ENCODE assay signal across 20 cellular contexts in genomic region chr1:22702255-22702654, GRCh38. TPM values are rescaled to one million over a fixed set of nuclear protein-coding genes. Genes with fewer than 3 reads are reported as not detected.
"Had no signal": no experiment of that assay in that cellular context is flagged by ENCODE, and none has a peak within 500 bp of the region (broad histone marks: within the 10 kb centered on the region; RNA-seq: fewer than 3 reads in every experiment).

No MANE protein-coding gene starts in this region.

- H3K9me3 Mint-ChIP-seq: activated CD8-positive, alpha-beta T cell treated with anti-CD3 and anti-CD28 coated beads for 36 hours; activated naive CD4-positive, alpha-beta T cell treated with anti-CD3 and anti-CD28 coated beads, Interleukin-2, amount 10 ng/mL, durations not matched to agents 7 days and 5 days; activated naive CD8-positive, alpha-beta T cell treated with anti-CD3 and anti-CD28 coated beads, Interleukin-2, amount 50 U/mL, for 24 hours; nephron; stimulated activated naive CD8-positive, alpha-beta T cell treated with anti-CD3 and anti-CD28 coated beads, Interleukin-15, Interleukin-2, amounts not matched to agents 100 ng/mL and 50 ng/mL, for 24 hours had no signal

- H3K4me1 Mint-ChIP-seq: activated naive CD4-positive, alpha-beta T cell treated with anti-CD3 and anti-CD28 coated beads, Interleukin-2, amount 10 ng/mL, durations not matched to agents 7 days and 5 days; activated naive CD8-positive, alpha-beta T cell treated with anti-CD3 and anti-CD28 coated beads, Interleukin-2, amount 50 U/mL, for 24 hours; nephron had no signal

- H3K36me3 ChIP-seq: tibial nerve, vagina had no signal

- ATAC-seq: activated CD8-positive, alpha-beta T cell treated with anti-CD3 and anti-CD28 coated beads for 36 hours; activated naive CD8-positive, alpha-beta T cell treated with anti-CD3 and anti-CD28 coated beads, Interleukin-2, amount 50 U/mL, for 24 hours; left ventricle myocardium superior had no signal

- H3K27ac Mint-ChIP-seq: activated CD8-positive, alpha-beta T cell treated with anti-CD3 and anti-CD28 coated beads for 36 hours; activated naive CD4-positive, alpha-beta T cell treated with anti-CD3 and anti-CD28 coated beads, Interleukin-2, amount 10 ng/mL, durations not matched to agents 7 days and 5 days; activated naive CD8-positive, alpha-beta T cell treated with anti-CD3 and anti-CD28 coated beads, Interleukin-2, amount 50 U/mL, for 24 hours; nephron; progenitor cell of endocrine pancreas; stimulated activated naive CD8-positive, alpha-beta T cell treated with anti-CD3 and anti-CD28 coated beads, Interleukin-15, Interleukin-2, amounts not matched to agents 100 ng/mL and 50 ng/mL, for 24 hours had no signal

- H3K27ac ChIP-seq: dorsolateral prefrontal cortex, tibial nerve, vagina had no signal

- DNase-seq: activated CD4-positive, alpha-beta T cell treated with anti-CD3 and anti-CD28 coated beads for 48 hours; activated CD4-positive, CD25-positive, alpha-beta regulatory T cell; activated CD8-positive, alpha-beta T cell treated with anti-CD3 and anti-CD28 coated beads for 36 hours; activated naive CD4-positive, alpha-beta T cell treated with anti-CD3 and anti-CD28 coated beads, Interleukin-2, amount 10 ng/mL, durations not matched to agents 7 days and 5 days; activated naive CD8-positive, alpha-beta T cell treated with anti-CD3 and anti-CD28 coated beads, Interleukin-2, amount 50 U/mL, for 24 hours; activated T-cell treated with anti-CD3 and anti-CD28 coated beads, Interleukin-2, amount 50 U/mL, for 1 hour; anterior cingulate cortex; caudate nucleus; dorsolateral prefrontal cortex; head of caudate nucleus; kidney; left ventricle myocardium superior; T1000 had no signal

- H3K4me3 Mint-ChIP-seq: activated CD8-positive, alpha-beta T cell treated with anti-CD3 and anti-CD28 coated beads for 36 hours; activated naive CD4-positive, alpha-beta T cell treated with anti-CD3 and anti-CD28 coated beads, Interleukin-2, amount 10 ng/mL, durations not matched to agents 7 days and 5 days; activated naive CD8-positive, alpha-beta T cell treated with anti-CD3 and anti-CD28 coated beads, Interleukin-2, amount 50 U/mL, for 24 hours; brain; nephron; stimulated activated naive CD8-positive, alpha-beta T cell treated with anti-CD3 and anti-CD28 coated beads, Interleukin-15, Interleukin-2, amounts not matched to agents 100 ng/mL and 50 ng/mL, for 24 hours had no signal

- H3K36me3 Mint-ChIP-seq: activated naive CD4-positive, alpha-beta T cell treated with anti-CD3 and anti-CD28 coated beads, Interleukin-2, amount 10 ng/mL, durations not matched to agents 7 days and 5 days; brain had no signal

- H3K27me3 Mint-ChIP-seq: brain had no signal

- H3K9me3 ChIP-seq: tibial nerve, vagina had no signal

- H3K4me1 ChIP-seq: tibial nerve, vagina had no signal

- H3K27me3 ChIP-seq: dorsolateral prefrontal cortex, tibial nerve, vagina had no signal

- H3K4me3 ChIP-seq: dorsolateral prefrontal cortex, tibial nerve, vagina had no signal

RNA-seq across cellular contexts. Expression of gene EPHB2, which starts 8.4 kb away (rescaled TPM):
- total RNA-seq: T-helper 1 cell treated with Interleukin-12 subunit alpha and Interleukin-12 subunit beta and Interleukin-4 antibody, amounts not matched to agents 30 ng/mL and 1 ng/mL, for 36 hours had no signal

RNA-seq across cellular contexts. Expression of gene C1QB, which starts 49.2 kb away (rescaled TPM):
- total RNA-seq: activated CD8-positive, alpha-beta T cell treated with anti-CD3 and anti-CD28 coated beads for 36 hours; progenitor cell of endocrine pancreas; T-helper 1 cell treated with Interleukin-12 subunit alpha and Interleukin-12 subunit beta and Interleukin-4 antibody, amounts not matched to agents 30 ng/mL and 1 ng/mL, for 36 hours had no signal

RNA-seq across cellular contexts. Expression of gene C1QC, which starts 58.8 kb away (rescaled TPM):
- total RNA-seq: activated CD8-positive, alpha-beta T cell treated with anti-CD3 and anti-CD28 coated beads for 36 hours; progenitor cell of endocrine pancreas; T-helper 1 cell treated with Interleukin-12 subunit alpha and Interleukin-12 subunit beta and Interleukin-4 antibody, amounts not matched to agents 30 ng/mL and 1 ng/mL, for 36 hours had no signal
